17 cellular contexts compared by ENCODE assay signal in genomic region chr5:14149672-14150053, GRCh38. TPM values are rescaled to one million over a fixed set of nuclear protein-coding genes. Genes with fewer than 3 reads are reported as not detected.
DNase-seq lines count a peak whose midpoint lies in the region; ATAC-seq and TF ChIP-seq lines count a peak whose summit lies in the region.
"Had no signal": no experiment of that assay in that cellular context is flagged by ENCODE, and none has a peak within 500 bp of the region (broad histone marks: within the 10 kb centered on the region; RNA-seq: fewer than 3 reads in every experiment).

No MANE protein-coding gene starts in this region.

- TF ChIP-seq CTCF in right atrium auricular region (IDR thresholded peaks at IDR 0.05), result no peak
- no peak for TF ChIP-seq CTCF in left ventricle myocardium inferior (IDR thresholded peaks at IDR 0.05; ENCODE audit: borderline replicate concordance)
- TF ChIP-seq CTCF in VCaP (conservative IDR thresholded peaks at IDR 0.05), result no peak
- TF ChIP-seq CTCF in type B pancreatic cell (conservative IDR thresholded peaks at IDR 0.05), result no peak

- peaks cover 0 to 75% of the 10 kb centered on the region in 2 donors for H3K4me1 ChIP-seq in right atrium auricular region
- peaks cover 88% of the 10 kb centered on the region for H3K4me1 ChIP-seq in left ventricle myocardium inferior
- H3K4me1 ChIP-seq in aorta (ENCODE audit: control insufficient read depth in 1 of 2, insufficient read depth in 2 of 2, low read length in 2 of 2), result peaks cover 0 to 12% of the 10 kb centered on the region in 2 donors
- H3K4me1 ChIP-seq in naive thymus-derived CD4-positive, alpha-beta T cell (ENCODE audit: control insufficient read depth in 2 of 2, insufficient read depth in 2 of 2, low read length in 2 of 2), result no peaks in the 10 kb centered on the region

- no peak overlapping the region for H3K27ac ChIP-seq in right atrium auricular region
- no peak overlapping the region for H3K27ac ChIP-seq in left ventricle myocardium inferior (replicated peaks)
- H3K27ac ChIP-seq in VCaP, result peak overlapping the region; percentile 1; the same call in 1 of the 2 replicates
- H3K27ac ChIP-seq in aorta (ENCODE audit: low read depth in 1 of 2, low read length in 2 of 2), result no peak overlapping the region
- H3K27ac ChIP-seq in naive thymus-derived CD4-positive, alpha-beta T cell (ENCODE audit: low read depth, low read length), result no peak overlapping the region
- H3K27ac ChIP-seq: tibial artery had no signal

- WGBS in aorta, 2 donors, result 82 to 85% methylated on average over 2 of the region's 2 CpGs

- CTCF ChIA-PET in naive thymus-derived CD4-positive, alpha-beta T cell (lab: Charles Lee), result no interaction called here

- POLR2A ChIA-PET in naive thymus-derived CD4-positive, alpha-beta T cell (lab: Charles Lee), result no interaction called here

- no peaks in the 10 kb centered on the region for H3K27me3 ChIP-seq in right atrium auricular region
- H3K27me3 ChIP-seq in left ventricle myocardium inferior (ENCODE audit: low read depth), result no peaks in the 10 kb centered on the region
- no peaks in the 10 kb centered on the region for H3K27me3 ChIP-seq in aorta (ENCODE audit: control insufficient read depth in 1 of 2, insufficient read depth in 2 of 2, low read length in 1 of 2)
- H3K27me3 ChIP-seq in naive thymus-derived CD4-positive, alpha-beta T cell (ENCODE audit: control insufficient read depth in 2 of 2, insufficient read depth in 2 of 2, low read length in 2 of 2), result no peaks in the 10 kb centered on the region
- H3K27me3 ChIP-seq: tibial artery had no signal

- peak overlapping the region; percentile 86 for H3K4me3 Mint-ChIP-seq in memory B cell
- peak overlapping the region; percentile 40 for H3K4me3 Mint-ChIP-seq in type B pancreatic cell
- H3K4me3 Mint-ChIP-seq in naive thymus-derived CD4-positive, alpha-beta T cell, result no peak overlapping the region

- no peaks in the 10 kb centered on the region for H3K36me3 Mint-ChIP-seq in memory B cell
- H3K36me3 Mint-ChIP-seq in type B pancreatic cell, result no peaks in the 10 kb centered on the region
- H3K36me3 Mint-ChIP-seq in naive thymus-derived CD4-positive, alpha-beta T cell, result no peaks in the 10 kb centered on the region

- no peaks in the 10 kb centered on the region for H3K9me3 Mint-ChIP-seq in memory B cell
- H3K9me3 Mint-ChIP-seq in type B pancreatic cell, result no peaks in the 10 kb centered on the region
- H3K9me3 Mint-ChIP-seq in naive thymus-derived CD4-positive, alpha-beta T cell, result no peaks in the 10 kb centered on the region

- H3K4me3 ChIP-seq in right atrium auricular region, result no peak overlapping the region
- no peak overlapping the region for H3K4me3 ChIP-seq in left ventricle myocardium inferior
- no peak overlapping the region for H3K4me3 ChIP-seq in aorta (ENCODE audit: low read length in 2 of 2)
- no peak overlapping the region for H3K4me3 ChIP-seq in naive thymus-derived CD4-positive, alpha-beta T cell (ENCODE audit: low read length)
- H3K4me3 ChIP-seq: tibial artery had no signal

- H3K36me3 ChIP-seq in right atrium auricular region (no peaks in the 10 kb centered on the region), left ventricle myocardium inferior (no peaks in the 10 kb centered on the region), aorta (ENCODE audit: control insufficient read depth in 1 of 2, insufficient read depth in 2 of 2, low read length in 1 of 2) (no peaks in the 10 kb centered on the region)
- H3K36me3 ChIP-seq in naive thymus-derived CD4-positive, alpha-beta T cell (ENCODE audit: control insufficient read depth in 2 of 3, insufficient read depth in 3 of 3, low read length in 3 of 3), result no peaks in the 10 kb centered on the region
- H3K36me3 ChIP-seq: tibial artery had no signal

- H3K9me3 ChIP-seq in right atrium auricular region (no peaks in the 10 kb centered on the region), left ventricle myocardium inferior (replicated peaks) (no peaks in the 10 kb centered on the region), aorta (ENCODE audit: control insufficient read depth, low read length) (no peaks in the 10 kb centered on the region)
- no peaks in the 10 kb centered on the region for H3K9me3 ChIP-seq in naive thymus-derived CD4-positive, alpha-beta T cell (ENCODE audit: control insufficient read depth in 2 of 3, low read length in 3 of 3)
- H3K9me3 ChIP-seq: tibial artery had no signal

- H3K27ac Mint-ChIP-seq in memory B cell (peak overlapping the region; percentile 80), type B pancreatic cell (peak overlapping the region; percentile 12)
- no peak overlapping the region for H3K27ac Mint-ChIP-seq in naive thymus-derived CD4-positive, alpha-beta T cell

- DNase-seq in right atrium auricular region (ENCODE audit: low spot score), result peak; percentile 42
- DNase-seq in left ventricle myocardium inferior, result no peak
- no peak for DNase-seq in memory B cell (ENCODE audit: low spot score in 2 of 2)
- no peak for DNase-seq in type B pancreatic cell (ENCODE audit: extremely low spot score, unreplicated experiment)
- DNase-seq in aorta, result no peak
- DNase-seq in naive thymus-derived CD4-positive, alpha-beta T cell, result no peak
- DNase-seq in NK-92 (lab: John Stamatoyannopoulos, UW; ENCODE audit: unreplicated experiment), result no peak
- DNase-seq: activated CD8-positive, alpha-beta memory T cell treated with anti-CD3 and anti-CD28 coated beads, Interleukin-2, amount 50 U/mL, for 4 hours; activated naive CD4-positive, alpha-beta T cell; DMS153; NCI-H1930; NCI-H526 treated with DMSO at 0.1 percent for 48 hours; stimulated activated CD8-positive, alpha-beta memory T cell treated with anti-CD3 and anti-CD28 coated beads, Interleukin-4, amount 100 ng/mL, for 48 hours; T-helper 1 cell; tibial artery had no signal

- H3K4me1 Mint-ChIP-seq in memory B cell, result peaks cover 61% of the 10 kb centered on the region
- peaks cover 83% of the 10 kb centered on the region for H3K4me1 Mint-ChIP-seq in type B pancreatic cell (ENCODE audit: unreplicated experiment)
- H3K4me1 Mint-ChIP-seq in naive thymus-derived CD4-positive, alpha-beta T cell, result peaks cover 0 to 9% (median 6%) of the 10 kb centered on the region in 7 donors

- no peak for ATAC-seq in memory B cell (ENCODE audit: low read depth)
- no peak for ATAC-seq in aorta (ENCODE audit: low FRiP score)
- no peak for ATAC-seq in naive thymus-derived CD4-positive, alpha-beta T cell
- ATAC-seq: activated CD4-positive, CD25-positive, alpha-beta regulatory T cell treated with anti-CD3 and anti-CD28 coated beads, Interleukin-2, amount 50 U/mL, for 24 hours had no signal

- H3K27me3 Mint-ChIP-seq in memory B cell (no peaks in the 10 kb centered on the region), type B pancreatic cell (no peaks in the 10 kb centered on the region)
- peaks cover 21 to 57% (median 42%) of the 10 kb centered on the region in 5 donors for H3K27me3 Mint-ChIP-seq in naive thymus-derived CD4-positive, alpha-beta T cell

- intact Hi-C loops in left ventricle myocardium inferior (cut with micrococcal nuclease) (loop anchor here (10.0 kb wide), 1 partner anchor 115 kb away; no protein-coding TSS in a partner anchor), aorta (cut with DNase I) (no loop called here)
- intact Hi-C loops in naive thymus-derived CD4-positive, alpha-beta T cell (cut with micrococcal nuclease), result loop anchor here (10.0 kb wide), 4 partner anchors 265 to 845 kb away; partner anchors contain the start of genes ANKH (in 2 of the 2) and OTULIN (in 1 of the 2)

RNA-seq across cellular contexts. Expression of gene TRIO, which starts 6.5 kb away (rescaled TPM):
- total RNA-seq in right atrium auricular region (10 to 100 TPM; 51.6 to 67.0 TPM), left ventricle myocardium inferior (52.8 TPM), type B pancreatic cell (ENCODE audit: low replicate concordance) (61.9 and 145 TPM in 2 replicates), aorta (100 to 1,000 TPM; 346 to 374 TPM)
- 10 to 100 TPM; 22.0 to 36.7 TPM for polyA plus RNA-seq in aorta
- 10 to 100 TPM in 2 of 5 experiments, 1 to 10 TPM in 3; 5.5 to 45.9 (median 8.5) TPM for total RNA-seq in naive thymus-derived CD4-positive, alpha-beta T cell
- under 1 TPM; 0.16 to 0.53 TPM for polyA plus RNA-seq in naive thymus-derived CD4-positive, alpha-beta T cell

Comparison
In these comparisons a context has a peak if more than half of its experiments do, and no peak if none do; other contexts are left out.
1. H3K27ac Mint-ChIP-seq: peak in memory B cell (single experiment) and type B pancreatic cell (single experiment); none in naive thymus-derived CD4-positive, alpha-beta T cell (0 of 9).
2. H3K4me3 Mint-ChIP-seq: peak in memory B cell (single experiment) and type B pancreatic cell (single experiment); none in naive thymus-derived CD4-positive, alpha-beta T cell (0 of 10).
3. intact Hi-C loops: an anchor here in left ventricle myocardium inferior (10.0 kb wide) and naive thymus-derived CD4-positive, alpha-beta T cell (10.0 kb wide); none called in aorta.